Comparison of ENCODE assay signal across 15 cellular contexts in the genomic region with DNA sequence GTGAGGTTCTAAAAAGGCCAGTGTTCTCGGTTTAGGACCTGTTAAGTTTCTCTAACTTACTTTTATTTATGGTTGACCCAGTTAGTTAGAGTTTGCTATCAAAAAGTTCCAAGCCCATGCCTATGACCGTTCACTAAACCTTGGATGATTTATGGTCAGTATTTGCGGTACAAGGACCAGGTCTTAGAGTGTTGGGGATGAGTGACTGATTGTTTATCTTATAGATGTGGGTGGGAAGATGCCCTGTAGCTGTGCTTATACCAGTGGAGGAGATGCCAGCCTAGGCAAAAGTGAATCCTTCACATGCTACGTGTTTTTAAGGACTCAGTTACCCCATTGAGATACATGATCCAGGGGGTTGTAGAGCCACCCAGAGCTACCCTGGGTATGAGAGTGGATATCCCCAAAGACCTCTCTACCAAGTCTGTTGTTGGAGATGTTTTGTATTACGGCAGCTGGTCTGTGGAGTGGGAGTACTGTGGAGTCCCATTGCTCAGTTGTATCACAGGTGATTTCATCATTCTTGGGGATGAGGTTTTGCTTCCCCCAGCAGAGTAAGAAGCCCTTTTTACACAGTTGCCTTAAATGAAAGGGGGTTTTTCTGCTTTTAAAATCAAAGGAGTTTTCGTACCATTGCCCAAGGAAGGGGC. TPM values are rescaled to one million over a fixed set of nuclear protein-coding genes. Genes with fewer than 3 reads are reported as not detected.
DNase-seq lines count a peak whose midpoint lies in the region; ATAC-seq, FAIRE-seq and TF ChIP-seq lines count a peak whose summit lies in the region.
"Had no signal": no experiment of that assay in that cellular context is flagged by ENCODE, and none has a peak within 500 bp of the region (broad histone marks: within the 10 kb centered on the region; RNA-seq: fewer than 3 reads in every experiment).

No MANE protein-coding gene starts in this region.

- H3K27ac ChIP-seq in astrocyte (ENCODE audit: low read depth, low read length) (no peak overlapping the region), lung (ENCODE audit: low read depth in 1 of 2, low read length in 1 of 2) (peak overlapping the region; percentile 4 to 11)
- H3K27ac ChIP-seq: psoas muscle had no signal

- no peak overlapping the region for H3K4me2 ChIP-seq in astrocyte (ENCODE audit: low read length)

- no peaks in the 10 kb centered on the region for H3K79me2 ChIP-seq in astrocyte (ENCODE audit: insufficient read depth, low read length)

- no peak overlapping the region for H2AFZ ChIP-seq in astrocyte (ENCODE audit: low read depth, low read length)

- H3K27me3 ChIP-seq in astrocyte (ENCODE audit: insufficient read depth, low read length) (peaks cover 4% of the 10 kb centered on the region), lung (ENCODE audit: control insufficient read depth, insufficient read depth) (no peaks in the 10 kb centered on the region)
- H3K27me3 ChIP-seq: stomach had no signal

- no peak for FAIRE-seq in astrocyte (lab: Jason Lieb, UNC)

- 50 to 80% methylated on average over 6 of the region's 6 CpGs for WGBS in lung, 2 donors

- H3K4me3 Mint-ChIP-seq in astrocyte (ENCODE audit: unreplicated experiment) (peak overlapping the region; percentile 94), type B pancreatic cell (peak overlapping the region; percentile 27)
- H3K4me3 Mint-ChIP-seq: activated naive CD4-positive, alpha-beta T cell treated with anti-CD3 and anti-CD28 coated beads, Interleukin-2, amount 50 U/mL, for 24 hours had no signal

- H3K4me1 Mint-ChIP-seq in astrocyte (ENCODE audit: low read depth, unreplicated experiment), result peaks cover 17% of the 10 kb centered on the region
- H3K4me1 Mint-ChIP-seq in type B pancreatic cell (ENCODE audit: unreplicated experiment), result peaks cover 10% of the 10 kb centered on the region

- no peaks in the 10 kb centered on the region for H3K4me1 ChIP-seq in astrocyte (ENCODE audit: insufficient read depth, low read length)
- H3K4me1 ChIP-seq in lung (ENCODE audit: control insufficient read depth in 2 of 2, insufficient read depth in 2 of 2, low read length in 2 of 2), result peaks cover 2 to 6% of the 10 kb centered on the region in 2 donors
- H3K4me1 ChIP-seq: psoas muscle had no signal

- no peak overlapping the region for H3K9ac ChIP-seq in astrocyte (ENCODE audit: low read length)

- H3K9me3 ChIP-seq in astrocyte (ENCODE audit: insufficient read depth, low read depth, low read length), result no peaks in the 10 kb centered on the region
- no peaks in the 10 kb centered on the region for H3K9me3 ChIP-seq in lung (ENCODE audit: control insufficient read depth in 2 of 2, insufficient read depth in 1 of 2, low read length in 1 of 2)
- H3K9me3 ChIP-seq: gastroesophageal sphincter, stomach had no signal

- H3K9me3 Mint-ChIP-seq in astrocyte (ENCODE audit: unreplicated experiment) (no peaks in the 10 kb centered on the region), type B pancreatic cell (no peaks in the 10 kb centered on the region)
- H3K9me3 Mint-ChIP-seq: activated naive CD4-positive, alpha-beta T cell treated with anti-CD3 and anti-CD28 coated beads, Interleukin-2, amount 50 U/mL, for 24 hours had no signal

- ATAC-seq in lung (ENCODE audit: insufficient read depth, low FRiP score), result no peak

- DNase-seq in MV-4-11 (lab: John Stamatoyannopoulos, UW) (peak; percentile 37), astrocyte (ENCODE audit: low read depth) (no peak), lung (ENCODE audit: low spot score) (no peak), type B pancreatic cell (ENCODE audit: extremely low spot score, unreplicated experiment) (no peak), SW 1271 (lab: John Stamatoyannopoulos, UW) (no peak), NCI-H1694 treated with DMSO at 0.1 percent for 48 hours (lab: John Stamatoyannopoulos, UW) (no peak), GDM1 (lab: John Stamatoyannopoulos, UW) (no peak)
- DNase-seq: activated CD8-positive, alpha-beta memory T cell treated with anti-CD3 and anti-CD28 coated beads for 24 hours; NCI-H2029; psoas muscle; stomach; T-helper 9 cell had no signal

- H3K36me3 Mint-ChIP-seq in astrocyte (ENCODE audit: low read depth, unreplicated experiment) (no peaks in the 10 kb centered on the region), type B pancreatic cell (no peaks in the 10 kb centered on the region)
- H3K36me3 Mint-ChIP-seq: activated naive CD4-positive, alpha-beta T cell treated with anti-CD3 and anti-CD28 coated beads, Interleukin-2, amount 50 U/mL, for 24 hours had no signal

- no peaks in the 10 kb centered on the region for H3K27me3 Mint-ChIP-seq in astrocyte (ENCODE audit: low read depth, unreplicated experiment)
- H3K27me3 Mint-ChIP-seq in type B pancreatic cell, result peaks cover 13% of the 10 kb centered on the region

- no peaks in the 10 kb centered on the region for H4K20me1 ChIP-seq in astrocyte (ENCODE audit: insufficient read depth, low read length)

- peak overlapping the region; percentile 97 for H3K27ac Mint-ChIP-seq in astrocyte (ENCODE audit: unreplicated experiment)
- H3K27ac Mint-ChIP-seq in type B pancreatic cell, result no peak overlapping the region
- H3K27ac Mint-ChIP-seq: activated naive CD4-positive, alpha-beta T cell treated with anti-CD3 and anti-CD28 coated beads, Interleukin-2, amount 50 U/mL, for 24 hours had no signal

- no peak overlapping the region for H3K4me3 ChIP-seq in astrocyte (ENCODE audit: insufficient read depth, low read depth, low read length)
- no peak overlapping the region for H3K4me3 ChIP-seq in lung
- H3K4me3 ChIP-seq: psoas muscle had no signal

- H3K36me3 ChIP-seq in astrocyte (ENCODE audit: insufficient read depth, low read length), result no peaks in the 10 kb centered on the region
- no peaks in the 10 kb centered on the region for H3K36me3 ChIP-seq in lung (ENCODE audit: control insufficient read depth in 2 of 2, insufficient read depth in 2 of 2, low read length in 2 of 2)
- H3K36me3 ChIP-seq: gastroesophageal sphincter, stomach had no signal

- TF ChIP-seq CTCF in astrocyte (IDR thresholded peaks at IDR 0.05; ENCODE audit: insufficient read depth, low read depth, low read length), result no peak
- TF ChIP-seq CTCF in lung (IDR thresholded peaks at IDR 0.05; ENCODE audit: control extremely low read depth, extremely low read depth), result no peak
- TF ChIP-seq CTCF in type B pancreatic cell (conservative IDR thresholded peaks at IDR 0.05), result no peak

RNA-seq across cellular contexts. Expression of a gene that starts 2.1 kb away (rescaled TPM):
- total RNA-seq in astrocyte (10.3 and 12.0 TPM in 2 replicates), lung (10 to 100 TPM; 12.7 to 16.4 TPM), type B pancreatic cell (ENCODE audit: low replicate concordance) (3.4 and 3.9 TPM in 2 replicates)
- polyA plus RNA-seq in lung, result 1 to 10 TPM; 5.3 to 8.6 TPM
- total RNA-seq: lung microvascular endothelial cell had no signal
